In genomic region chr3:112302881-112303761, GRCh38 we compare ENCODE assay signal across 1 cellular context.
TF ChIP-seq lines count a peak whose summit lies in the region.

No MANE protein-coding gene starts in this region.

TF ChIP-seq in GM12878, 131 proteins besides CTCF, POLR2A, EP300 and RAD21 (continued from another document):
- TF ChIP-seq CUX1 (IDR thresholded peaks at IDR 0.05; ENCODE audit: insufficient replicate concordance, low read depth, low read length) (no peak), TCF3 (IDR thresholded peaks at IDR 0.05; ENCODE audit: borderline replicate concordance, insufficient read depth, low read depth, low read length) (no peak), RELA (IDR thresholded peaks at IDR 0.05; ENCODE audit: borderline replicate concordance, partially characterized antibody) (no peak), ZZZ3 (IDR thresholded peaks at IDR 0.05; ENCODE audit: control insufficient read depth, insufficient read length, low read depth) (no peak), TCF12 (IDR thresholded peaks at IDR 0.05; ENCODE audit: low read depth, low read length) (no peak), MYB (IDR thresholded peaks at IDR 0.05; ENCODE audit: borderline replicate concordance, low read depth, low read length) (no peak), NR2C2 (IDR thresholded peaks at IDR 0.05; ENCODE audit: borderline replicate concordance, control insufficient read depth, insufficient read length, low read depth) (no peak), YY1 (IDR thresholded peaks at IDR 0.05; ENCODE audit: low read depth, low read length) (no peak), NFIC (IDR thresholded peaks at IDR 0.05; ENCODE audit: low read depth, low read length) (no peak), TAF1 (IDR thresholded peaks at IDR 0.05; ENCODE audit: borderline replicate concordance, low read depth, low read length) (no peak), ATF7 (IDR thresholded peaks at IDR 0.05; ENCODE audit: low read depth) (no peak), BCL11A (IDR thresholded peaks at IDR 0.05; ENCODE audit: low read depth, low read length) (no peak), JUND (IDR thresholded peaks at IDR 0.05; ENCODE audit: low read depth, low read length) (no peak), POLR2AphosphoS5 (IDR thresholded peaks at IDR 0.05; ENCODE audit: low read length) (no peak), NFXL1 (IDR thresholded peaks at IDR 0.05; ENCODE audit: borderline replicate concordance) (no peak), HDAC2 (IDR thresholded peaks at IDR 0.05) (no peak), CEBPZ (IDR thresholded peaks at IDR 0.05; ENCODE audit: low read depth, low read length) (no peak), ZNF24 (IDR thresholded peaks at IDR 0.05) (no peak)
